ENCODE assay signal across 11 cellular contexts in the genomic region with DNA sequence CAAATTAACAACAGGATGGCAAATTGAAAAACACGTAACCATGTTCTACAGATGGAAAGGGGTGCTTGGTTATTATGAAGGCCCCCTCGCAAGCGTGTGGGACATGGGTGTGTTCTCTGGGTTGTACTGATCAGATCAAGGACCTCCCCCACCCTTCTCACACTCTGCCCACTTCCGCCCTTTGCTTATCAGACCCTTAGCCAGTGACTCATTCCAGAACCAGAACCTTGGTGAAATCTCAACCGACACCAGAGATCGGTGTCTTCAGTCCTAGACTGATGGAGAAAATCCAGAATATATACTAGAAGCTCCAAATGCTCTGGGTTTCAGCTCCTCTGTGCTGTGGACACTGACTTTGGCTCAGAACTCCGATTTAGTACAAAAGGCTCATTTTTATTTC.
DNase-seq lines count a peak whose midpoint lies in the region; ATAC-seq, FAIRE-seq and TF ChIP-seq lines count a peak whose summit lies in the region.
"Had no signal": no experiment of that assay in that cellular context is flagged by ENCODE, and none has a peak within 500 bp of the region (broad histone marks: within the 10 kb centered on the region; RNA-seq: fewer than 3 reads in every experiment).

No MANE protein-coding gene starts in this region.

- peak; percentile 48 for DNase-seq in activated CD4-positive, alpha-beta T cell treated with anti-CD3 and anti-CD28 coated beads for 36 hours
- DNase-seq in activated CD4-positive, alpha-beta T cell treated with anti-CD3 and anti-CD28 coated beads for 1 hour: no peak
- peak; percentile 41 for DNase-seq in T-helper 2 cell treated with Interferon-gamma antibody and Interleukin-4, amounts not matched to agents 5 μg/mL and 100 μg/mL, for 36 hours (ENCODE audit: low spot score)
- DNase-seq in naive thymus-derived CD8-positive, alpha-beta T cell: no peak
- DNase-seq in HepG2 (ENCODE audit: low spot score) (no peak), RKO (ENCODE audit: low spot score) (no peak), BE2C (no peak)
- DNase-seq: 8988T, KBM-7 had no signal

- peaks cover 5 to 8% of the 10 kb centered on the region in 2 experiments; a peak in 4 of 5 replicates for H3K36me3 ChIP-seq in HepG2 (replicated peaks in 1 of 2; ENCODE audit: control insufficient read depth in 1 of 2, insufficient read depth in 2 of 2, low read length in 2 of 2)
- H3K36me3 ChIP-seq in BE2C: no peaks in the 10 kb centered on the region

- peak overlapping the region; percentile 56 for H3K27ac Mint-ChIP-seq in activated CD4-positive, alpha-beta T cell treated with anti-CD3 and anti-CD28 coated beads for 36 hours
- H3K27ac Mint-ChIP-seq in T-helper 2 cell treated with Interferon-gamma antibody and Interleukin-4, amounts not matched to agents 5 μg/mL and 100 μg/mL, for 36 hours: peak overlapping the region; percentile 42
- H3K27ac Mint-ChIP-seq in naive thymus-derived CD8-positive, alpha-beta T cell: peak overlapping the region in 7 of 10 donors; percentile 17 to 71 (median 51)

- H3K27ac ChIP-seq in HepG2 (ENCODE audit: extremely low read length, insufficient read depth, low read length): no peak overlapping the region

- BruUV-seq in HepG2 (replicated peaks; lab: Mats Ljungman, UMichigan): no TSS peak

- CTCF ChIA-PET in activated CD4-positive, alpha-beta T cell treated with anti-CD3 and anti-CD28 coated beads for 36 hours (lab: Charles Lee): interaction anchor here (0.8 kb wide), 1 partner anchor 28 kb away, joined by 3 read pairs; no protein-coding TSS in a partner anchor
- CTCF ChIA-PET in HepG2 (lab: Yijun Ruan, JAX; ENCODE audit: low intra/inter-chr PET ratio, low total read pairs): no interaction called here

- TF ChIP-seq EP300 in HepG2 (IDR thresholded peaks at IDR 0.05; ENCODE audit: low read depth in 2 of 2, low read length in 2 of 2): no peak
- TF ChIP-seq EP300 in HepG2 (CRISPR knock-in tag; IDR thresholded peaks at IDR 0.05; ENCODE audit: borderline replicate concordance): no peak

- H4K20me1 ChIP-seq in HepG2 (ENCODE audit: insufficient read depth, low read length): no peaks in the 10 kb centered on the region; the same call in 1 of the 2 replicates

- WGBS in HepG2 (ENCODE audit: low lambda C conversion rate): 92% methylated on average over 7 of the region's 7 CpGs

- intact Hi-C loops in activated CD4-positive, alpha-beta T cell treated with anti-CD3 and anti-CD28 coated beads for 36 hours (cut with DNase I, micrococcal nuclease): loop anchor here in 1 of 2 experiments (1.0 kb wide), 1 partner anchor 14 kb away; no protein-coding TSS in a partner anchor
- intact Hi-C loops in HepG2 (cut with micrococcal nuclease; ENCODE audit: unreplicated experiment): no loop called here

- peaks cover 50% of the 10 kb centered on the region for H3K36me3 Mint-ChIP-seq in activated CD4-positive, alpha-beta T cell treated with anti-CD3 and anti-CD28 coated beads for 36 hours (ENCODE audit: low read depth)
- H3K36me3 Mint-ChIP-seq in T-helper 2 cell treated with Interferon-gamma antibody and Interleukin-4, amounts not matched to agents 5 μg/mL and 100 μg/mL, for 36 hours (ENCODE audit: low read depth): peaks cover 77% of the 10 kb centered on the region
- no peaks in the 10 kb centered on the region for H3K36me3 Mint-ChIP-seq in naive thymus-derived CD8-positive, alpha-beta T cell

- POLR2A ChIA-PET in activated CD4-positive, alpha-beta T cell treated with anti-CD3 and anti-CD28 coated beads for 36 hours (lab: Charles Lee): no interaction called here
- POLR2A ChIA-PET in naive thymus-derived CD8-positive, alpha-beta T cell (lab: Charles Lee): no interaction called here
- POLR2A ChIA-PET in HepG2 (lab: Yijun Ruan, JAX): no interaction called here

- H3K4me3 Mint-ChIP-seq in activated CD4-positive, alpha-beta T cell treated with anti-CD3 and anti-CD28 coated beads for 36 hours: no peak overlapping the region
- H3K4me3 Mint-ChIP-seq in T-helper 2 cell treated with Interferon-gamma antibody and Interleukin-4, amounts not matched to agents 5 μg/mL and 100 μg/mL, for 36 hours: peak overlapping the region; percentile 23
- peak overlapping the region in 3 of 10 donors; percentile 14 to 36 (median 34) for H3K4me3 Mint-ChIP-seq in naive thymus-derived CD8-positive, alpha-beta T cell

- no peak for TF ChIP-seq POLR2A in HepG2 (IDR thresholded peaks at IDR 0.05; ENCODE audit: insufficient read depth in 1 of 2, low read depth in 2 of 2, low read length in 2 of 2)

- FAIRE-seq in HepG2 (lab: Jason Lieb, UNC): no peak

- no peaks in the 10 kb centered on the region for H3K79me2 ChIP-seq in HepG2 (ENCODE audit: insufficient read depth, low read length)

- no peak for TF ChIP-seq RAD21 in HepG2 (CRISPR knock-in tag; IDR thresholded peaks at IDR 0.05)

- TF ChIP-seq CTCF in HepG2 (CRISPR knock-in tag; IDR thresholded peaks at IDR 0.05) (no peak), BE2C (IDR thresholded peaks at IDR 0.05; ENCODE audit: low read depth, low read length) (no peak)

- H3K4me1 ChIP-seq in HepG2 (ENCODE audit: insufficient read depth, low read length) (peaks cover 13% of the 10 kb centered on the region), BE2C (no peaks in the 10 kb centered on the region)

- no peak overlapping the region for H3K4me3 ChIP-seq in HepG2 (replicated peaks in 1 of 3; ENCODE audit: insufficient read depth in 1 of 3, low read depth in 2 of 3, low read length in 3 of 3)
- H3K4me3 ChIP-seq in BE2C (ENCODE audit: low read depth, low read length): no peak overlapping the region

- no peak overlapping the region for H3K9ac ChIP-seq in HepG2 (ENCODE audit: insufficient read depth, low read depth, low read length)

- no peaks in the 10 kb centered on the region for H3K9me3 Mint-ChIP-seq in activated CD4-positive, alpha-beta T cell treated with anti-CD3 and anti-CD28 coated beads for 36 hours (ENCODE audit: low read depth)
- H3K9me3 Mint-ChIP-seq in T-helper 2 cell treated with Interferon-gamma antibody and Interleukin-4, amounts not matched to agents 5 μg/mL and 100 μg/mL, for 36 hours: no peaks in the 10 kb centered on the region
- H3K9me3 Mint-ChIP-seq in naive thymus-derived CD8-positive, alpha-beta T cell: no peaks in the 10 kb centered on the region

- no peak overlapping the region for H3K4me2 ChIP-seq in HepG2 (ENCODE audit: low read depth, low read length)

- no peaks in the 10 kb centered on the region for H3K27me3 ChIP-seq in HepG2 (ENCODE audit: control insufficient read depth in 1 of 2, insufficient read depth in 2 of 2, low read length in 2 of 2)
- H3K27me3 ChIP-seq in BE2C: peaks cover 17% of the 10 kb centered on the region

- ATAC-seq in activated CD4-positive, alpha-beta T cell treated with anti-CD3 and anti-CD28 coated beads for 36 hours: peak; percentile 80
- peak; percentile 49 for ATAC-seq in HG02763 (IDR thresholded peaks at IDR 0.05; ENCODE audit: unreplicated experiment)
- no peak for ATAC-seq in naive thymus-derived CD8-positive, alpha-beta T cell
- no peak for ATAC-seq in HepG2
- ATAC-seq: Panc1 had no signal

- H3K27me3 Mint-ChIP-seq in activated CD4-positive, alpha-beta T cell treated with anti-CD3 and anti-CD28 coated beads for 36 hours: no peaks in the 10 kb centered on the region
- H3K27me3 Mint-ChIP-seq in T-helper 2 cell treated with Interferon-gamma antibody and Interleukin-4, amounts not matched to agents 5 μg/mL and 100 μg/mL, for 36 hours (ENCODE audit: low read depth): no peaks in the 10 kb centered on the region
- H3K27me3 Mint-ChIP-seq in naive thymus-derived CD8-positive, alpha-beta T cell: no peaks in the 10 kb centered on the region

- in situ Hi-C loops in HepG2 (cut with HindIII; ENCODE audit: extremely low pct_ligation_motif_present, low pct_unique_long_range_greater_than_20kb): no loop called here

- H3K9me3 ChIP-seq in HepG2 (ENCODE audit: low read length) (no peaks in the 10 kb centered on the region), BE2C (no peaks in the 10 kb centered on the region)

- H2AFZ ChIP-seq in HepG2 (ENCODE audit: low read length): no peak overlapping the region

- H3K4me1 Mint-ChIP-seq in activated CD4-positive, alpha-beta T cell treated with anti-CD3 and anti-CD28 coated beads for 36 hours: peaks cover 33% of the 10 kb centered on the region
- peaks cover 58% of the 10 kb centered on the region for H3K4me1 Mint-ChIP-seq in T-helper 2 cell treated with Interferon-gamma antibody and Interleukin-4, amounts not matched to agents 5 μg/mL and 100 μg/mL, for 36 hours (ENCODE audit: low read depth)
- H3K4me1 Mint-ChIP-seq in naive thymus-derived CD8-positive, alpha-beta T cell: peaks cover 0 to 21% (median 3%) of the 10 kb centered on the region in 4 donors

TF ChIP-seq in HepG2, 621 proteins besides CTCF, POLR2A, EP300 and RAD21:
- no peak for TF ChIP-seq ZBTB38 (CRISPR knock-in tag; IDR thresholded peaks at IDR 0.05)

Comparison
In these comparisons a context has a peak if more than half of its experiments do, and no peak if none do; other contexts are left out.
1. DNase-seq: peak in activated CD4-positive, alpha-beta T cell treated with anti-CD3 and anti-CD28 coated beads for 36 hours (single experiment) and T-helper 2 cell treated with Interferon-gamma antibody and Interleukin-4, amounts not matched to agents 5 μg/mL and 100 μg/mL, for 36 hours (single experiment); none in activated CD4-positive, alpha-beta T cell treated with anti-CD3 and anti-CD28 coated beads for 1 hour (single experiment), naive thymus-derived CD8-positive, alpha-beta T cell (0 of 10), HepG2 (single experiment), RKO (single experiment) and BE2C (single experiment).
2. ATAC-seq: peak in activated CD4-positive, alpha-beta T cell treated with anti-CD3 and anti-CD28 coated beads for 36 hours (single experiment) and HG02763 (single experiment); none in naive thymus-derived CD8-positive, alpha-beta T cell (0 of 2) and HepG2 (single experiment).
3. Peak in every context shown above with its lines, with median percentiles within 50 percentile points of each other: H3K27ac Mint-ChIP-seq.